ENCODE assay signal across 9 cellular contexts in the genomic region with DNA sequence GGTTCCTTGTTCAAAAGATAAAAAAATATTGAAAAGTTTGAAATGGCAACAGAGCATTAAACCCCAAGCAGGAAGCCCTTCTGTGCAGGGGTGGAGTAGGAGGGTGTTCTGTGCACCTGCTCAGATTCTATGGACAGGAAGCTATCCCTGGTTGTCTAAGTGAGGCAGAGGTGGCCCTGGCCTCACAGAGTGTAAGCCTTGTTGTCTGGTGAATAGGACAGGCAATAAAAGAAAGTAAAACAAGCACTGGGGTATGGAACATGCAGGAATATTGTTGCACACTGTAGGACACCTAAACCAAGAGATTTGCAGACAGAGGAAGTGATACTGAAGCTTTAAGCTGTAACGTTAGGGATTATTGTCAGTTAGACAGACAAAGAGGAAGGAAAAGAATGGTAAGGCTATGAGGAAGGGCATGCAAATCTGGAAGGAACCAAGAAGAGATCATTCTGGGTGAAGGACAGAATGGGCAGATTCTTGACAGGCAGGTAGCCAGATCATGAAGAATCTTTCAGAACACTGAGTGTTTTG.
A peak's percentile ranks its signal among the peaks of the same experiment; 100 is the strongest.
DNase-seq lines count a peak whose midpoint lies in the region; ATAC-seq lines count a peak whose summit lies in the region.
"Had no signal": no experiment of that assay in that cellular context is flagged by ENCODE, and none has a peak within 500 bp of the region (broad histone marks: within the 10 kb centered on the region; RNA-seq: fewer than 3 reads in every experiment).

No MANE protein-coding gene starts in this region.

- H3K27ac Mint-ChIP-seq in activated CD4-positive, alpha-beta T cell treated with anti-CD3 and anti-CD28 coated beads, Interleukin-2, amount 10 ng/mL, durations not matched to agents 24 days and 14 days, result no peak overlapping the region

- no peak overlapping the region for H3K4me3 Mint-ChIP-seq in activated CD4-positive, alpha-beta T cell treated with anti-CD3 and anti-CD28 coated beads, Interleukin-2, amount 10 ng/mL, durations not matched to agents 24 days and 14 days

- peaks cover 4% of the 10 kb centered on the region for H3K4me1 Mint-ChIP-seq in activated CD4-positive, alpha-beta T cell treated with anti-CD3 and anti-CD28 coated beads, Interleukin-2, amount 10 ng/mL, durations not matched to agents 24 days and 14 days

- H3K9me3 Mint-ChIP-seq in activated CD4-positive, alpha-beta T cell treated with anti-CD3 and anti-CD28 coated beads, Interleukin-2, amount 10 ng/mL, durations not matched to agents 24 days and 14 days, result peaks cover 8% of the 10 kb centered on the region

- ATAC-seq in HG02798 (IDR thresholded peaks at IDR 0.05; ENCODE audit: poor library complexity, unreplicated experiment), result peak; percentile 65
- ATAC-seq: A549 had no signal

- intact Hi-C loops in activated CD4-positive, alpha-beta T cell treated with anti-CD3 and anti-CD28 coated beads, Interleukin-2, amount 10 ng/mL, durations not matched to agents 24 days and 14 days (cut with micrococcal nuclease), result no loop called here

- DNase-seq in activated CD4-positive, alpha-beta T cell treated with anti-CD3 and anti-CD28 coated beads, Interleukin-2, amount 10 ng/mL, durations not matched to agents 24 days and 14 days, result peak; percentile 59
- no peak for DNase-seq in activated CD4-positive, alpha-beta T cell treated with anti-CD3 and anti-CD28 coated beads, Interleukin-2, amount 50 U/mL, for 4 hours
- DNase-seq in NCI-H69 (lab: John Stamatoyannopoulos, UW), result peak; percentile 16
- peak; percentile 76 for DNase-seq in pons (ENCODE audit: low spot score)
- no peak for DNase-seq in stimulated activated CD4-positive, alpha-beta T cell treated with anti-CD3 and anti-CD28 coated beads, Interleukin-4, amount 100 ng/mL, for 1 hour
- no peak for DNase-seq in 8988T
- DNase-seq in NCI-H446 treated with DMSO at 0.1 percent for 48 hours (lab: John Stamatoyannopoulos, UW), result no peak

- no peaks in the 10 kb centered on the region for H3K36me3 Mint-ChIP-seq in activated CD4-positive, alpha-beta T cell treated with anti-CD3 and anti-CD28 coated beads, Interleukin-2, amount 10 ng/mL, durations not matched to agents 24 days and 14 days (ENCODE audit: low read depth)

- H3K27me3 Mint-ChIP-seq in activated CD4-positive, alpha-beta T cell treated with anti-CD3 and anti-CD28 coated beads, Interleukin-2, amount 10 ng/mL, durations not matched to agents 24 days and 14 days, result peaks cover 5% of the 10 kb centered on the region

Comparison
In these comparisons a context has a peak if more than half of its experiments do, and no peak if none do; other contexts are left out.
1. DNase-seq: peak in activated CD4-positive, alpha-beta T cell treated with anti-CD3 and anti-CD28 coated beads, Interleukin-2, amount 10 ng/mL, durations not matched to agents 24 days and 14 days (single experiment), NCI-H69 (single experiment) and pons (single experiment); none in activated CD4-positive, alpha-beta T cell treated with anti-CD3 and anti-CD28 coated beads, Interleukin-2, amount 50 U/mL, for 4 hours (0 of 2), stimulated activated CD4-positive, alpha-beta T cell treated with anti-CD3 and anti-CD28 coated beads, Interleukin-4, amount 100 ng/mL, for 1 hour (single experiment), 8988T (single experiment) and NCI-H446 treated with DMSO at 0.1 percent for 48 hours (single experiment).